Comparison of ENCODE assay signal across 1 cellular context in the genomic region with DNA sequence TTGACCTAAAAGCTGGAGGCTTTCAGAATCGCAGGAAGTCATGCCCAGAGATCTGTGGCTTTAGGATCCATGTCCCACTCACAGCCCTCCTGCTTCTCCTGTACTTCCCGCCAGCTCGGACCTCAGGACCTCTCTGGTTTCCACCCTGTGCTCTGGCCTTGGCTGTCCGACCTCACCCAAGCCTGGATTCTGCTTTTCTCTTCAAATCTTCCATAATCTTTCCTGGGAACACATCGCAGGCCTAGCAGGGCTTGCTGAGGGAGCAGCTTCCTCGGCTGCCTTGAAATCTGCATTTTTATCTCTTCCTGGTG.
TF ChIP-seq lines count a peak whose summit lies in the region.

No MANE protein-coding gene starts in this region.

TF ChIP-seq in IMR-90, 13 proteins besides CTCF, POLR2A, EP300 and RAD21 (continued from another document):
- TF ChIP-seq, protein P1, sequence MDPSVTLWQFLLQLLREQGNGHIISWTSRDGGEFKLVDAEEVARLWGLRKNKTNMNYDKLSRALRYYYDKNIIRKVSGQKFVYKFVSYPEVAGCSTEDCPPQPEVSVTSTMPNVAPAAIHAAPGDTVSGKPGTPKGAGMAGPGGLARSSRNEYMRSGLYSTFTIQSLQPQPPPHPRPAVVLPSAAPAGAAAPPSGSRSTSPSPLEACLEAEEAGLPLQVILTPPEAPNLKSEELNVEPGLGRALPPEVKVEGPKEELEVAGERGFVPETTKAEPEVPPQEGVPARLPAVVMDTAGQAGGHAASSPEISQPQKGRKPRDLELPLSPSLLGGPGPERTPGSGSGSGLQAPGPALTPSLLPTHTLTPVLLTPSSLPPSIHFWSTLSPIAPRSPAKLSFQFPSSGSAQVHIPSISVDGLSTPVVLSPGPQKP (IDR thresholded peaks at IDR 0.05; ENCODE audit: borderline replicate concordance, low read depth, low read length) = no peak
- TF ChIP-seq, protein P2, sequence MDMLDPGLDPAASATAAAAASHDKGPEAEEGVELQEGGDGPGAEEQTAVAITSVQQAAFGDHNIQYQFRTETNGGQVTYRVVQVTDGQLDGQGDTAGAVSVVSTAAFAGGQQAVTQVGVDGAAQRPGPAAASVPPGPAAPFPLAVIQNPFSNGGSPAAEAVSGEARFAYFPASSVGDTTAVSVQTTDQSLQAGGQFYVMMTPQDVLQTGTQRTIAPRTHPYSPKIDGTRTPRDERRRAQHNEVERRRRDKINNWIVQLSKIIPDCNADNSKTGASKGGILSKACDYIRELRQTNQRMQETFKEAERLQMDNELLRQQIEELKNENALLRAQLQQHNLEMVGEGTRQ (IDR thresholded peaks at IDR 0.05; ENCODE audit: low read depth, low read length) = no peak
- TF ChIP-seq MAZ (IDR thresholded peaks at IDR 0.05; ENCODE audit: borderline replicate concordance, low read depth, low read length) = no peak
- no peak for TF ChIP-seq CHD1 (IDR thresholded peaks at IDR 0.05; ENCODE audit: low read depth, low read length)
- TF ChIP-seq NFE2L2 (IDR thresholded peaks at IDR 0.05; ENCODE audit: low read depth, low read length) = no peak
- no peak for TF ChIP-seq CEBPB (IDR thresholded peaks at IDR 0.05; ENCODE audit: low read depth, low read length)
TF ChIP-seq in IMR-90: peak in this region for 0.
